34 cellular contexts compared by ENCODE assay signal in the genomic region with DNA sequence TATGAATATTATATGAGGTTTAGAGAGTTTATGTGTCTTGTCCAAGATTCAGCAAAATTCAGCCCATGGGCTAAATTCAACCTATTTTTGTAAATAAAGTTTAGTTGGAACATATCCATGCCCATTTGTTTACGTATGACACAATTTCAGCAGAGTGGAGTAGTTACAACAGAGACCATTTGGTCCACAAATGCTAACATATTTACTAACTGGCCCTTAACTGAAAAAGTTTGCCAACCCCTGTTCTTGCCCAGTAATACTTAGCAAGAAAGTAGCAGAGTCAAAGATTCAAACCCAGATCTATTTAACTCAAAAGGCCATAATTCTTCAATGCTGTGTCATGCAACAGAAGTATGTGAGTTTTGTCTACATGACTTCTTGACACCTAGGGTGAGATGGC.
"Had no signal": no experiment of that assay in that cellular context is flagged by ENCODE, and none has a peak within 500 bp of the region (broad histone marks: within the 10 kb centered on the region; RNA-seq: fewer than 3 reads in every experiment).

No MANE protein-coding gene starts in this region.

- FAIRE-seq: astrocyte, bronchial epithelial cell had no signal

- H3K4me1 ChIP-seq: adrenal gland, ascending aorta, body of pancreas, breast epithelium had no signal

- H3K9me3 ChIP-seq: adrenal gland, ascending aorta, body of pancreas, breast epithelium had no signal

- H3K27me3 ChIP-seq: adrenal gland, ascending aorta, body of pancreas, brain microvascular endothelial cell, breast epithelium, cardiac muscle cell had no signal

- ATAC-seq: activated naive CD4-positive, alpha-beta T cell treated with anti-CD3 and anti-CD28 coated beads, Interleukin-2, amount 50 U/mL, for 72 hours; activated naive CD8-positive, alpha-beta T cell treated with anti-CD3 and anti-CD28 coated beads, Interleukin-2, amount 50 U/mL, for 24 hours; activated T-cell treated with anti-CD3 and anti-CD28 coated beads, Interleukin-2, amount 50 U/mL, for 4 hours; activated T-cell treated with anti-CD3 and anti-CD28 coated beads, Interleukin-2, amount 50 U/mL, for 72 hours; activated T-helper 17 cell treated with anti-CD3 and anti-CD28 coated beads, Interleukin-2, amount 50 U/mL, for 72 hours; body of pancreas had no signal

- H3K4me3 ChIP-seq: adrenal gland, ascending aorta, body of pancreas, breast epithelium, cardiac muscle cell had no signal

- H3K36me3 ChIP-seq: adrenal gland, ascending aorta, brain microvascular endothelial cell, breast epithelium, cardiac muscle cell had no signal

- H3K27ac ChIP-seq: adrenal gland, ascending aorta, body of pancreas, brain microvascular endothelial cell, breast epithelium, cardiac muscle cell had no signal

- DNase-seq: activated effector memory CD4-positive, alpha-beta T cell treated with anti-CD3 and anti-CD28 coated beads, Interleukin-2, amount 50 U/mL, for 16 hours; activated effector memory CD4-positive, alpha-beta T cell treated with Interleukin-2 at 50 U/mL for 16 hours; activated gamma-delta T cell; activated gamma-delta T cell treated with Interleukin-2 at 50 U/mL for 16 hours; activated naive CD4-positive, alpha-beta T cell; activated naive CD4-positive, alpha-beta T cell treated with anti-CD3 and anti-CD28 coated beads for 36 hours; activated naive CD4-positive, alpha-beta T cell treated with anti-CD3 and anti-CD28 coated beads, Interleukin-2, amount 10 ng/mL, durations not matched to agents 7 days and 5 days; activated naive CD4-positive, alpha-beta T cell treated with anti-CD3 and anti-CD28 coated beads, Interleukin-2, amount 50 U/mL, for 16 hours; activated naive CD4-positive, alpha-beta T cell treated with Interleukin-2 at 50 U/mL for 16 hours; activated naive CD8-positive, alpha-beta T cell treated with anti-CD3 and anti-CD28 coated beads for 36 hours; activated naive CD8-positive, alpha-beta T cell treated with anti-CD3 and anti-CD28 coated beads, Interleukin-2, amount 10 ng/mL, durations not matched to agents 7 days and 5 days; activated naive CD8-positive, alpha-beta T cell treated with anti-CD3 and anti-CD28 coated beads, Interleukin-2, amount 50 U/mL, for 24 hours; activated T-cell treated with anti-CD3 and anti-CD28 coated beads for 4 hours; activated T-cell treated with anti-CD3 and anti-CD28 coated beads, Interleukin-2, amount 50 U/mL, for 1 hour; activated T-cell treated with anti-CD3 and anti-CD28 coated beads, Interleukin-2, amount 50 U/mL, for 24 hours; activated T-cell treated with anti-CD3 and anti-CD28 coated beads, Interleukin-2, amount 50 U/mL, for 4 hours; activated T-cell treated with anti-CD3 and anti-CD28 coated beads, Interleukin-2, amount 50 U/mL, for 48 hours; activated T-cell treated with anti-CD3 and anti-CD28 coated beads, Interleukin-2, amount 50 U/mL, for 72 hours; adrenal gland; amniotic stem cell; amygdala; anterior cingulate cortex; aorta; body of pancreas; brain microvascular endothelial cell; central memory CD4-positive, alpha-beta T cell; cerebellar nuclear complex had no signal
